In genomic region chr14:68593806-68594536, GRCh38 we compare ENCODE assay signal across 10 cellular contexts.
DNase-seq lines count a peak whose midpoint lies in the region; ATAC-seq and TF ChIP-seq lines count a peak whose summit lies in the region.
"Had no signal": no experiment of that assay in that cellular context is flagged by ENCODE, and none has a peak within 500 bp of the region (broad histone marks: within the 10 kb centered on the region; RNA-seq: fewer than 3 reads in every experiment).

No MANE protein-coding gene starts in this region.

- H3K27me3 Mint-ChIP-seq in T-helper 17 cell, result no peaks in the 10 kb centered on the region

- intact Hi-C loops in uterus (cut with DNase I; ENCODE audit: low total_unique reads), result no loop called here

- peaks cover under 1 to 17% of the 10 kb centered on the region in 2 donors for H3K4me1 ChIP-seq in uterus

- peaks cover 12% of the 10 kb centered on the region for H3K4me1 Mint-ChIP-seq in T-helper 17 cell

- H3K9me3 ChIP-seq in T-helper 17 cell (ENCODE audit: control insufficient read depth, low read length, poor library complexity, severe bottlenecking), result no peaks in the 10 kb centered on the region
- H3K9me3 ChIP-seq in uterus, result no peaks in the 10 kb centered on the region

- no peak overlapping the region for H3K4me3 ChIP-seq in uterus

- no peak for TF ChIP-seq CTCF in uterus (IDR thresholded peaks at IDR 0.05)

- H3K36me3 Mint-ChIP-seq in T-helper 17 cell (ENCODE audit: low read depth), result no peaks in the 10 kb centered on the region

- no peaks in the 10 kb centered on the region for H3K27me3 ChIP-seq in uterus

- DNase-seq in activated effector memory CD4-positive, alpha-beta T cell treated with anti-CD3 and anti-CD28 coated beads, Interleukin-2, amount 50 U/mL, for 16 hours, result peak; percentile 10
- no peak for DNase-seq in activated effector memory CD4-positive, alpha-beta T cell treated with Interleukin-2 at 50 U/mL for 16 hours
- DNase-seq in T-helper 17 cell (no peak), iris pigment epithelial cell (ENCODE audit: low read depth) (peak; percentile 34), uterus (peak; percentile 59 to 65), dedifferentiated amniotic fluid mesenchymal stem cell (ENCODE audit: extremely low spot score) (no peak), occipital lobe (lab: John Stamatoyannopoulos, UW) (no peak)
- DNase-seq: activated naive CD4-positive, alpha-beta T cell treated with anti-CD3 and anti-CD28 coated beads, Interleukin-2, amount 50 U/mL, for 16 hours had no signal

- H3K4me3 Mint-ChIP-seq in T-helper 17 cell, result no peak overlapping the region

- no peaks in the 10 kb centered on the region for H3K36me3 ChIP-seq in uterus

- no peak for TF ChIP-seq POLR2A in uterus (IDR thresholded peaks at IDR 0.05)

- ATAC-seq in T-helper 17 cell (no peak), HG02759 (IDR thresholded peaks at IDR 0.05; ENCODE audit: unreplicated experiment) (no peak)

- peak overlapping the region; percentile 91 to 98 for H3K27ac ChIP-seq in uterus
- H3K27ac ChIP-seq: C4-2B had no signal

- H3K27ac Mint-ChIP-seq in T-helper 17 cell, result peak overlapping the region; percentile 83

Comparison
In these comparisons a context has a peak if more than half of its experiments do, and no peak if none do; other contexts are left out.
1. DNase-seq: peak in activated effector memory CD4-positive, alpha-beta T cell treated with anti-CD3 and anti-CD28 coated beads, Interleukin-2, amount 50 U/mL, for 16 hours (single experiment), iris pigment epithelial cell (single experiment) and uterus (2 of 2); none in activated effector memory CD4-positive, alpha-beta T cell treated with Interleukin-2 at 50 U/mL for 16 hours (single experiment), T-helper 17 cell (0 of 3), dedifferentiated amniotic fluid mesenchymal stem cell (single experiment) and occipital lobe (single experiment).